In the genomic region with DNA sequence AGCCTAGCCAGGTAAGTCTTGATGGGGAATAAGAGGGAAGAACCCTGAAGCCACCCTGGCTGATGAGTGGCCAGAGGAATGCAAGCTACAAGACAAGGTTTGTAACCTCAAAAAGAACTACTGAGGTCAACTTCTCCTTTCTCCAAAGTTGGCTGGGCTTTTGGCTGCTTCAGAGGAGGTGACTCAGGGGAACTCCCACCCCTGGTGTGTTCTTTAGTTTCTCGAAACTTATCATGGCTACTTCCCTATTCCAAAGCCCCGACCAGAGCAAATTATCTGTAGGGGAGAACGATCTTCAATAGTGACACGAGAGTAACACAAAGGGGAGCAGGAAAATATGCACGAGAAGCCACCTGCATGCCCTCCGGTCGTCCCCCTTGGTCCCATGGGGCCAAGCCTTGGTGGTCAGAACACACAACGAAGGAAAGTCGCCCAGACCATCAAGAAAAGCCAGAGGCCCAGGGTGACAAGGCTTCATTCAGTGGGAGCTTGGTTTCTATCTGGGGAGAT, we compare ENCODE assay signal across 10 cellular contexts.
DNase-seq lines count a peak whose midpoint lies in the region; ATAC-seq and FAIRE-seq lines count a peak whose summit lies in the region.
"Had no signal": no experiment of that assay in that cellular context is flagged by ENCODE, and none has a peak within 500 bp of the region (broad histone marks: within the 10 kb centered on the region; RNA-seq: fewer than 3 reads in every experiment).

No MANE protein-coding gene starts in this region.

- ATAC-seq in HG02571 (IDR thresholded peaks at IDR 0.05; ENCODE audit: unreplicated experiment) (peak; percentile 42), memory B cell (ENCODE audit: low read depth) (peak; percentile 87)

- peak overlapping the region; percentile 63 for H3K4me3 Mint-ChIP-seq in memory B cell
- H3K4me3 Mint-ChIP-seq: central memory CD8-positive, alpha-beta T cell had no signal

- DNase-seq in GM18507 (ENCODE audit: extremely low spot score, insufficient read length, low read depth): no peak
- DNase-seq in NOMO-1 treated with dmso at 0.1 percent for 144 hours (lab: John Stamatoyannopoulos, UW; ENCODE audit: unreplicated experiment): peak; percentile 91
- DNase-seq in memory B cell (ENCODE audit: low spot score in 2 of 2): peak; percentile 37 to 73
- DNase-seq in stimulated activated CD4-positive, alpha-beta T cell treated with anti-CD3 and anti-CD28 coated beads, Interleukin-2, amount 100 ng/mL, for 48 hours: no peak
- no peak for DNase-seq in dedifferentiated amniotic fluid mesenchymal stem cell (ENCODE audit: extremely low spot score)
- no peak for DNase-seq in ecto neural progenitor cell (ENCODE audit: low spot score)
- no peak for DNase-seq in NCI-H524 (lab: John Stamatoyannopoulos, UW)
- DNase-seq: stimulated activated naive CD4-positive, alpha-beta T cell had no signal

- H3K27ac Mint-ChIP-seq in memory B cell: peak overlapping the region; percentile 98

- peaks cover 2% of the 10 kb centered on the region for H3K36me3 Mint-ChIP-seq in memory B cell

- peak; percentile 89 for FAIRE-seq in GM18507 (lab: Jason Lieb, UNC)

- no peaks in the 10 kb centered on the region for H3K27me3 Mint-ChIP-seq in memory B cell
- H3K27me3 Mint-ChIP-seq: central memory CD8-positive, alpha-beta T cell had no signal

- no peaks in the 10 kb centered on the region for H3K9me3 Mint-ChIP-seq in memory B cell
- H3K9me3 Mint-ChIP-seq: central memory CD8-positive, alpha-beta T cell had no signal

- peaks cover 52% of the 10 kb centered on the region for H3K4me1 Mint-ChIP-seq in memory B cell

Comparison
In these comparisons a context has a peak if more than half of its experiments do, and no peak if none do; other contexts are left out.
1. DNase-seq: peak in NOMO-1 treated with dmso at 0.1 percent for 144 hours (single experiment) and memory B cell (2 of 2); none in GM18507 (single experiment), stimulated activated CD4-positive, alpha-beta T cell treated with anti-CD3 and anti-CD28 coated beads, Interleukin-2, amount 100 ng/mL, for 48 hours (0 of 2), dedifferentiated amniotic fluid mesenchymal stem cell (single experiment), ecto neural progenitor cell (single experiment) and NCI-H524 (0 of 2).